Comparison of ENCODE assay signal across 24 cellular contexts in genomic region chr4:20480161-20480947, GRCh38.
"Had no signal": no experiment of that assay in that cellular context is flagged by ENCODE, and none has a peak within 500 bp of the region (broad histone marks: within the 10 kb centered on the region; RNA-seq: fewer than 3 reads in every experiment).

No MANE protein-coding gene starts in this region.

- H3K36me3 Mint-ChIP-seq: activated naive CD4-positive, alpha-beta T cell treated with anti-CD3 and anti-CD28 coated beads, Interleukin-2, amount 50 U/mL, for 72 hours; immature natural killer cell; natural killer cell treated with Interleukin-12 subunit alpha and Interleukin-12 subunit beta and Interleukin-15 and Interleukin-18, amount 100 ng/mL, for 72 hours; stimulated activated effector memory CD8-positive, alpha-beta T cell treated with anti-CD3 and anti-CD28 coated beads, Interleukin-12 subunit alpha, Interleukin-12 subunit beta, amount 100 ng/mL, for 72 hours had no signal

- H3K9me3 Mint-ChIP-seq: activated naive CD4-positive, alpha-beta T cell treated with anti-CD3 and anti-CD28 coated beads, Interleukin-2, amount 50 U/mL, for 72 hours; brain; stimulated activated naive CD8-positive, alpha-beta T cell treated with anti-CD3 and anti-CD28 coated beads, Interleukin-15, amount 100 ng/mL, for 72 hours; T-helper 2 cell treated with Interferon-gamma antibody and Interleukin-4, amounts not matched to agents 5 μg/mL and 100 μg/mL, for 36 hours had no signal

- H3K27ac ChIP-seq: foreskin keratinocyte, hepatocyte, left lung, parathyroid adenoma, tibial artery had no signal

- H3K4me3 Mint-ChIP-seq: activated T-helper 17 cell treated with anti-CD3 and anti-CD28 coated beads, Interleukin-2, amount 50 U/mL, for 72 hours; brain; immature natural killer cell; natural killer cell treated with Interleukin-12 subunit alpha and Interleukin-12 subunit beta and Interleukin-15 and Interleukin-18, amount 100 ng/mL, for 72 hours; stimulated activated effector memory CD8-positive, alpha-beta T cell treated with anti-CD3 and anti-CD28 coated beads, Interleukin-12 subunit alpha, Interleukin-12 subunit beta, amount 100 ng/mL, for 72 hours; stimulated activated naive CD8-positive, alpha-beta T cell treated with anti-CD3 and anti-CD28 coated beads, Interleukin-15, amount 100 ng/mL, for 72 hours; T-helper 2 cell treated with Interferon-gamma antibody and Interleukin-4, amounts not matched to agents 5 μg/mL and 100 μg/mL, for 36 hours had no signal

- H3K36me3 ChIP-seq: left lung, tibial artery had no signal

- H3K9me3 ChIP-seq: left lung, tibial artery had no signal

- DNase-seq: activated CD4-positive, alpha-beta T cell treated with anti-CD3 and anti-CD28 coated beads for 1 hour; activated T-cell treated with anti-CD3 and anti-CD28 coated beads, Interleukin-2, amount 50 U/mL, for 1 hour; aorta; central memory CD4-positive, alpha-beta T cell; effector memory CD4-positive, alpha-beta T cell; foreskin keratinocyte; immature natural killer cell; left lung; midbrain; nucleus accumbens; small intestine; stimulated activated CD4-positive, alpha-beta T cell treated with anti-CD3 and anti-CD28 coated beads, Interleukin-2, amount 100 ng/mL, for 24 hours; stimulated activated naive CD8-positive, alpha-beta T cell treated with anti-CD3 and anti-CD28 coated beads, Interleukin-15, amount 100 ng/mL, for 72 hours; tibial artery had no signal

- H3K27me3 ChIP-seq: foreskin keratinocyte, hepatocyte, left lung, tibial artery had no signal

- H3K4me1 ChIP-seq: foreskin keratinocyte, left lung, parathyroid adenoma, tibial artery had no signal

- ATAC-seq: activated naive CD4-positive, alpha-beta T cell treated with anti-CD3 and anti-CD28 coated beads, Interleukin-2, amount 50 U/mL, for 72 hours; activated T-helper 17 cell treated with anti-CD3 and anti-CD28 coated beads, Interleukin-2, amount 50 U/mL, for 72 hours; foreskin keratinocyte; left lung; natural killer cell treated with Interleukin-12 subunit alpha and Interleukin-12 subunit beta and Interleukin-15 and Interleukin-18, amount 100 ng/mL, for 72 hours; sciatic nerve; stimulated activated effector memory CD8-positive, alpha-beta T cell treated with anti-CD3 and anti-CD28 coated beads, Interleukin-12 subunit alpha, Interleukin-12 subunit beta, amount 100 ng/mL, for 72 hours; stimulated activated naive CD8-positive, alpha-beta T cell treated with anti-CD3 and anti-CD28 coated beads, Interleukin-15, amount 100 ng/mL, for 72 hours had no signal

- H3K4me3 ChIP-seq: hepatocyte, left lung, lung, tibial artery had no signal

- H3K27ac Mint-ChIP-seq: activated naive CD4-positive, alpha-beta T cell treated with anti-CD3 and anti-CD28 coated beads, Interleukin-2, amount 50 U/mL, for 72 hours; activated T-helper 17 cell treated with anti-CD3 and anti-CD28 coated beads, Interleukin-2, amount 50 U/mL, for 72 hours; immature natural killer cell; natural killer cell treated with Interleukin-12 subunit alpha and Interleukin-12 subunit beta and Interleukin-15 and Interleukin-18, amount 100 ng/mL, for 72 hours; stimulated activated effector memory CD8-positive, alpha-beta T cell treated with anti-CD3 and anti-CD28 coated beads, Interleukin-12 subunit alpha, Interleukin-12 subunit beta, amount 100 ng/mL, for 72 hours; stimulated activated naive CD8-positive, alpha-beta T cell treated with anti-CD3 and anti-CD28 coated beads, Interleukin-15, amount 100 ng/mL, for 72 hours; T-helper 2 cell treated with Interferon-gamma antibody and Interleukin-4, amounts not matched to agents 5 μg/mL and 100 μg/mL, for 36 hours had no signal

- H3K27me3 Mint-ChIP-seq: brain; natural killer cell treated with Interleukin-12 subunit alpha and Interleukin-12 subunit beta and Interleukin-15 and Interleukin-18, amount 100 ng/mL, for 72 hours; stimulated activated naive CD8-positive, alpha-beta T cell treated with anti-CD3 and anti-CD28 coated beads, Interleukin-15, amount 100 ng/mL, for 72 hours had no signal

- H3K4me1 Mint-ChIP-seq: activated T-helper 17 cell treated with anti-CD3 and anti-CD28 coated beads, Interleukin-2, amount 50 U/mL, for 72 hours; immature natural killer cell; stimulated activated effector memory CD8-positive, alpha-beta T cell treated with anti-CD3 and anti-CD28 coated beads, Interleukin-12 subunit alpha, Interleukin-12 subunit beta, amount 100 ng/mL, for 72 hours; stimulated activated naive CD8-positive, alpha-beta T cell treated with anti-CD3 and anti-CD28 coated beads, Interleukin-15, amount 100 ng/mL, for 72 hours had no signal
